1 cellular context compared by ENCODE assay signal in genomic region chr11:58292017-58292416, GRCh38.
TF ChIP-seq lines count a peak whose summit lies in the region.

No MANE protein-coding gene starts in this region.

TF ChIP-seq in IMR-90, 13 proteins besides CTCF, POLR2A, EP300 and RAD21:
- no peak for TF ChIP-seq CHD1 (IDR thresholded peaks at IDR 0.05; ENCODE audit: low read depth, low read length)
